ENCODE assay signal across 12 cellular contexts in the genomic region with DNA sequence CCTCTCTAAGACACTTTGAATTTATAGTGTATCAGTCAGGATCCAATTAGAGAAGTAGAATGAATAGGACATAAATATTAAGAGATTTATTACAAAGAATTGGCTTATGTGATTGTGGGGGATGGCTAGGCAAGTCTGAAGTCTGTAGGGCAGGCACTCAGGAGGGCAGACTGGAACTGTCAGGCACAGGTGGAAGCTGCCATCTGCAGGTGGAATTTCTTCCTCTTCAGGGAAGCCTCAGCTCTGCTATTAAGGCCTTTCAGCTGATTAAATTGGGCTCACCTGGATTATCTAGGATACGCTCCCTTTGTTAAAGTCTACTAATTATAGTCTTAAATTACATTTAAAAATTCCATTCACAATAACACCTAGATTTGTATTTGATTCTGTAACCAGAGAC.
DNase-seq lines count a peak whose midpoint lies in the region; ATAC-seq, FAIRE-seq and TF ChIP-seq lines count a peak whose summit lies in the region.
"Had no signal": no experiment of that assay in that cellular context is flagged by ENCODE, and none has a peak within 500 bp of the region (broad histone marks: within the 10 kb centered on the region; RNA-seq: fewer than 3 reads in every experiment).

No MANE protein-coding gene starts in this region.

- H3K79me2 ChIP-seq in HepG2 (ENCODE audit: insufficient read depth, low read length): no peaks in the 10 kb centered on the region

- no peaks in the 10 kb centered on the region; a peak in 1 of 5 replicates for H3K27me3 ChIP-seq in HepG2 (ENCODE audit: control insufficient read depth in 1 of 2, insufficient read depth in 2 of 2, low read length in 2 of 2)
- H3K27me3 ChIP-seq in BE2C: no peaks in the 10 kb centered on the region

- DNase-seq in NCI-H1436 (lab: John Stamatoyannopoulos, UW) (peak; percentile 2), NCI-H1436 treated with DMSO at 0.1 percent for 48 hours (lab: John Stamatoyannopoulos, UW) (no peak), NCI-H1105 (lab: John Stamatoyannopoulos, UW) (peak; percentile 78), SHP77 (lab: John Stamatoyannopoulos, UW) (peak; percentile 19 to 36), HepG2 (ENCODE audit: low spot score) (no peak), BE2C (no peak), erythroblast (lab: John Stamatoyannopoulos, UW) (no peak)
- DNase-seq: activated T-cell treated with anti-CD3 and anti-CD28 coated beads, Interleukin-2, amount 50 U/mL, for 24 hours; IMR-90; natural killer cell had no signal

- H3K4me1 ChIP-seq in HepG2 (ENCODE audit: insufficient read depth, low read length) (no peaks in the 10 kb centered on the region), BE2C (no peaks in the 10 kb centered on the region)

- BruUV-seq in HepG2 (replicated peaks; lab: Mats Ljungman, UMichigan): no TSS peak

- FAIRE-seq in HepG2 (lab: Jason Lieb, UNC): no peak
- FAIRE-seq: A549 had no signal

- no peaks in the 10 kb centered on the region for H4K20me1 ChIP-seq in HepG2 (ENCODE audit: insufficient read depth, low read length)

- no peaks in the 10 kb centered on the region for H3K9me3 ChIP-seq in HepG2 (ENCODE audit: low read length)
- H3K9me3 ChIP-seq in BE2C: no peaks in the 10 kb centered on the region
- H3K9me3 ChIP-seq: A549 had no signal

- H3K4me2 ChIP-seq in HepG2 (ENCODE audit: low read depth, low read length): no peak overlapping the region
- H3K4me2 ChIP-seq: A549 had no signal

- ATAC-seq in HepG2 (peak; percentile 53; the same call in 1 of the 3 replicates), HG03097 (IDR thresholded peaks at IDR 0.05; ENCODE audit: low FRiP score, unreplicated experiment) (no peak)
- ATAC-seq: A549, natural killer cell had no signal

- intact Hi-C loops in HepG2 (cut with micrococcal nuclease; ENCODE audit: unreplicated experiment): loop anchor here (5.0 kb wide), 1 partner anchor 1124 kb away; no protein-coding TSS in a partner anchor

- H3K4me3 ChIP-seq in HepG2 (replicated peaks in 1 of 3; ENCODE audit: insufficient read depth in 1 of 3, low read depth in 2 of 3, low read length in 3 of 3) (no peak overlapping the region), BE2C (ENCODE audit: low read depth, low read length) (no peak overlapping the region)
- H3K4me3 ChIP-seq: A549 had no signal

- H3K27ac ChIP-seq in HepG2 (ENCODE audit: extremely low read length, insufficient read depth, low read length): no peak overlapping the region
- H3K27ac ChIP-seq: A549 had no signal

- in situ Hi-C loops in HepG2 (cut with HindIII; ENCODE audit: extremely low pct_ligation_motif_present, low pct_unique_long_range_greater_than_20kb): no loop called here

- no peak overlapping the region for H3K9ac ChIP-seq in HepG2 (ENCODE audit: insufficient read depth, low read depth, low read length)

- H3K36me3 ChIP-seq in HepG2 (replicated peaks in 1 of 2; ENCODE audit: control insufficient read depth in 1 of 2, insufficient read depth in 2 of 2, low read length in 2 of 2) (no peaks in the 10 kb centered on the region), BE2C (no peaks in the 10 kb centered on the region)

- CTCF ChIA-PET in HepG2 (lab: Yijun Ruan, JAX; ENCODE audit: low intra/inter-chr PET ratio, low total read pairs): interaction anchor here (3.2 kb wide), 1 partner anchor 91 kb away, joined by 29 read pairs; a partner anchor contains a TSS

- 86% methylated on average over 1 of the region's 1 CpG for WGBS in HepG2 (ENCODE audit: low lambda C conversion rate)

- peak; percentile 55 for TF ChIP-seq CTCF in HepG2 (CRISPR knock-in tag; IDR thresholded peaks at IDR 0.05)
- TF ChIP-seq CTCF in BE2C (IDR thresholded peaks at IDR 0.05; ENCODE audit: low read depth, low read length): no peak

- TF ChIP-seq POLR2A in HepG2 (IDR thresholded peaks at IDR 0.05; ENCODE audit: insufficient read depth in 1 of 2, low read depth in 2 of 2, low read length in 2 of 2) (no peak), erythroblast (IDR thresholded peaks at IDR 0.05; ENCODE audit: low read length) (no peak)

- POLR2A ChIA-PET in HepG2 (lab: Yijun Ruan, JAX): no interaction called here

- H2AFZ ChIP-seq in HepG2 (ENCODE audit: low read length): no peak overlapping the region

- no peak for TF ChIP-seq EP300 in HepG2 (IDR thresholded peaks at IDR 0.05; ENCODE audit: low read depth in 2 of 2, low read length in 2 of 2)
- no peak for TF ChIP-seq EP300 in HepG2 (CRISPR knock-in tag; IDR thresholded peaks at IDR 0.05; ENCODE audit: borderline replicate concordance)

- no peak for TF ChIP-seq RAD21 in HepG2 (CRISPR knock-in tag; IDR thresholded peaks at IDR 0.05)

TF ChIP-seq in HepG2, 621 proteins besides CTCF, POLR2A, EP300 and RAD21:
- TF ChIP-seq STAG1 (CRISPR knock-in tag; IDR thresholded peaks at IDR 0.05) (peak; percentile 53), JDP2 (CRISPR knock-in tag; IDR thresholded peaks at IDR 0.05; ENCODE audit: borderline replicate concordance) (no peak)

Comparison
In these comparisons a context has a peak if more than half of its experiments do, and no peak if none do; other contexts are left out.
1. DNase-seq: peak in NCI-H1436 (single experiment), NCI-H1105 (single experiment) and SHP77 (2 of 2); none in NCI-H1436 treated with DMSO at 0.1 percent for 48 hours (single experiment), HepG2 (single experiment), BE2C (single experiment) and erythroblast (0 of 2).